In genomic region chr7:14934831-14935230, GRCh38 we compare ENCODE assay signal across 20 cellular contexts. TPM values are rescaled to one million over a fixed set of nuclear protein-coding genes. Genes with fewer than 3 reads are reported as not detected.
DNase-seq lines count a peak whose midpoint lies in the region; ATAC-seq and TF ChIP-seq lines count a peak whose summit lies in the region.
"Had no signal": no experiment of that assay in that cellular context is flagged by ENCODE, and none has a peak within 500 bp of the region (broad histone marks: within the 10 kb centered on the region; RNA-seq: fewer than 3 reads in every experiment).

No MANE protein-coding gene starts in this region.

- no TSS peak for BruUV-seq in PC-9 (replicated peaks; lab: Mats Ljungman, UMichigan)

- H3K27ac ChIP-seq in heart left ventricle (no peak overlapping the region), PC-9 (no peak overlapping the region), RWPE1 (no peak overlapping the region)
- H3K27ac ChIP-seq: BLaER1, KMS-11, SJCRH30 had no signal

- no peaks in the 10 kb centered on the region for H3K4me1 ChIP-seq in heart left ventricle
- no peaks in the 10 kb centered on the region for H3K4me1 ChIP-seq in PC-9 (replicated peaks; ENCODE audit: insufficient read depth)
- H3K4me1 ChIP-seq: BLaER1 had no signal

- WGBS in heart left ventricle, 4 donors: 51 to 76% (median 57%) methylated on average over 3 of the region's 3 CpGs

- H3K79me2 ChIP-seq in PC-9 (ENCODE audit: low read depth): no peaks in the 10 kb centered on the region

- H2AFZ ChIP-seq in PC-9: 0 out of 2 replicates have a peak overlapping the region, but pooled peaks have one; percentile 29

- H3K4me3 ChIP-seq in heart left ventricle: no peak overlapping the region
- no peak overlapping the region for H3K4me3 ChIP-seq in PC-9
- H3K4me3 ChIP-seq: BLaER1, SJCRH30 had no signal

- TF ChIP-seq CTCF in heart left ventricle (IDR thresholded peaks at IDR 0.05) (no peak), PC-9 (conservative IDR thresholded peaks at IDR 0.05) (no peak), RWPE1 (conservative IDR thresholded peaks at IDR 0.05; ENCODE audit: low read depth) (no peak)

- peak; percentile 54 for ATAC-seq in left ventricle myocardium superior
- ATAC-seq in heart left ventricle: no peak
- ATAC-seq: Panc1 had no signal

- H3F3A ChIP-seq in PC-9 (ENCODE audit: insufficient read depth, low read depth): no peaks in the 10 kb centered on the region

- H3K4me2 ChIP-seq in PC-9: no peak overlapping the region
- H3K4me2 ChIP-seq: BLaER1, KMS-11 had no signal

- CTCF ChIA-PET in PC-9 (lab: Charles Lee) (no interaction called here), RWPE1 (lab: Yijun Ruan, JAX) (interaction anchor here (0.7 kb wide), 1 partner anchor 49 kb away, joined by 3 read pairs; no protein-coding TSS in a partner anchor)

- no peaks in the 10 kb centered on the region for H4K20me1 ChIP-seq in PC-9 (ENCODE audit: insufficient read depth)
- H4K20me1 ChIP-seq: BLaER1 had no signal

- DNase-seq in left ventricle myocardium superior (no peak), heart left ventricle (no peak), NCI-H146 treated with DMSO at 0.1 percent for 48 hours (lab: John Stamatoyannopoulos, UW; ENCODE audit: unreplicated experiment) (peak; percentile 7), PC-9 (no peak), RWPE1 (ENCODE audit: low spot score) (no peak), NCI-H226 (no peak), NCI-H187 treated with DMSO at 0.1 percent for 48 hours (lab: John Stamatoyannopoulos, UW) (no peak)
- DNase-seq: CD4-positive, CD25-positive, alpha-beta regulatory T cell; MM.1S; NCI-H187; NCI-H2171 treated with DMSO at 0.1 percent for 48 hours; NCI-H446 treated with DMSO at 0.1 percent for 48 hours; NCI-H526; NCI-H82; SJCRH30; T-helper 2 cell had no signal

- H3K9me3 ChIP-seq in heart left ventricle (no peaks in the 10 kb centered on the region), PC-9 (ENCODE audit: insufficient read depth, low read depth) (no peaks in the 10 kb centered on the region)
- H3K9me3 ChIP-seq: BLaER1, SJCRH30 had no signal

- no peak for TF ChIP-seq POLR2A in heart left ventricle (IDR thresholded peaks at IDR 0.05)

- POLR2A ChIA-PET in PC-9 (lab: Charles Lee; ENCODE audit: unreplicated experiment) (no interaction called here), RWPE1 (lab: Yijun Ruan, JAX; ENCODE audit: low non-redundant PET) (no interaction called here)

- H3K27me3 ChIP-seq in heart left ventricle (no peaks in the 10 kb centered on the region), PC-9 (ENCODE audit: insufficient read depth, low read depth) (no peaks in the 10 kb centered on the region)
- H3K27me3 ChIP-seq: BLaER1, SJCRH30 had no signal

- H3K36me3 ChIP-seq in heart left ventricle: no peaks in the 10 kb centered on the region
- H3K36me3 ChIP-seq in PC-9 (ENCODE audit: low read depth): no peaks in the 10 kb centered on the region
- H3K36me3 ChIP-seq: BLaER1, SJCRH30 had no signal

- H3K9me2 ChIP-seq in PC-9 (ENCODE audit: insufficient read depth): no peaks in the 10 kb centered on the region

- intact Hi-C loops in left ventricle myocardium superior (cut with micrococcal nuclease) (no loop called here), heart left ventricle (cut with DNase I) (loop anchor here in 1 of 10 donors (10.0 kb wide), 1 partner anchor 220 kb away; no protein-coding TSS in a partner anchor), PC-9 (cut with micrococcal nuclease; ENCODE audit: unreplicated experiment) (no loop called here)

RNA-seq across cellular contexts. Expression of gene DGKB, which starts 32.3 kb away (rescaled TPM):
- total RNA-seq in left ventricle myocardium superior (0.47 TPM), heart left ventricle (1 to 10 TPM in 1 of 9 donors, under 1 TPM in 7, not detected in 1; 0.22 to 1.6 (median 0.54) TPM), PC-9 (2021) (0.23 and 0.48 TPM in 2 replicates)
- polyA plus RNA-seq in heart left ventricle: under 1 TPM; 0.08 TPM
- total RNA-seq: CD4-positive, CD25-positive, alpha-beta regulatory T cell had no signal
- polyA plus RNA-seq: CD4-positive, CD25-positive, alpha-beta regulatory T cell; IgD-negative memory B cell had no signal
